Comparison of ENCODE assay signal across 11 cellular contexts in the genomic region with DNA sequence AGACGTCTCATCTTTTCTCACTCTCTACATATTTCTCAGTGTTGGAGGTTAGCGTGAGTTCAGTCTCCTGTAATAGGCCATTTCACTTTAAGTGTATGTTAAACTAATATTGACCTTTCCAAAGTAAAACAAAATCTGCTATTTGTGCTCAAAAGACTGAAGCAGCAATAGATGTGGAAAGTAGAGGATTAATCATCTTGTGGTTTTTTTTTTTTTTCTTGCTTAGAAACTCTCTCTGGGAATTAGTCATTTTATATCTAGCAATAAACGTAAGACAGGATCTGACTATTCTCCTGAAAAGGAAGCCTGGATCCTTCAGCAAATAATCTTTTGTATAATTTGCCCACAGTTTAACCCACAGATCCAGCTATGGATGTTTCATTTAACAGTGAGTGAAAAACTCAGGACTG.
DNase-seq lines count a peak whose midpoint lies in the region; ATAC-seq, FAIRE-seq and TF ChIP-seq lines count a peak whose summit lies in the region.
"Had no signal": no experiment of that assay in that cellular context is flagged by ENCODE, and none has a peak within 500 bp of the region (broad histone marks: within the 10 kb centered on the region; RNA-seq: fewer than 3 reads in every experiment).

No MANE protein-coding gene starts in this region.

- no peak overlapping the region for H2AFZ ChIP-seq in neural progenitor cell (replicated peaks)

- H3K27me3 ChIP-seq in body of pancreas = no peaks in the 10 kb centered on the region
- H3K27me3 ChIP-seq in esophagus squamous epithelium = no peaks in the 10 kb centered on the region
- H3K27me3 ChIP-seq in neural progenitor cell = no peaks in the 10 kb centered on the region
- H3K27me3 ChIP-seq: tibial nerve had no signal

- DNase-seq in A549 (ENCODE audit: low read depth in 1 of 2, low spot score in 1 of 2) (peak; percentile 43 to 66), Daoy (ENCODE audit: low read depth) (peak; percentile 36), hepatic stellate cell (ENCODE audit: low spot score) (peak; percentile 67), body of pancreas (no peak), esophagus squamous epithelium (lab: John Stamatoyannopoulos, UW) (no peak), superior temporal gyrus (ENCODE audit: extremely low spot score) (no peak), neural progenitor cell (ENCODE audit: low spot score) (no peak)
- DNase-seq in activated CD4-positive, alpha-beta memory T cell treated with anti-CD3 and anti-CD28 coated beads, Interleukin-2, amount 10 ng/mL, durations not matched to agents 7 days and 5 days = no peak
- DNase-seq: KBM-7, NCI-H524 treated with DMSO at 0.1 percent for 48 hours had no signal

- no peak overlapping the region for H3K4me3 ChIP-seq in A549
- H3K4me3 ChIP-seq in body of pancreas = no peak overlapping the region
- H3K4me3 ChIP-seq in esophagus squamous epithelium = no peak overlapping the region
- H3K4me3 ChIP-seq in neural progenitor cell = no peak overlapping the region
- H3K4me3 ChIP-seq: tibial nerve had no signal

- H3K36me3 Mint-ChIP-seq in activated CD4-positive, alpha-beta memory T cell treated with anti-CD3 and anti-CD28 coated beads, Interleukin-2, amount 10 ng/mL, durations not matched to agents 7 days and 5 days (ENCODE audit: low read depth) = peaks cover 12% of the 10 kb centered on the region
- peaks cover 49% of the 10 kb centered on the region for H3K36me3 Mint-ChIP-seq in neural progenitor cell

- peak; percentile 32 for FAIRE-seq in A549 (lab: Jason Lieb, UNC)

- POLR2A ChIA-PET in A549 (lab: Yijun Ruan, JAX) = no interaction called here
- POLR2A ChIA-PET in activated CD4-positive, alpha-beta memory T cell treated with anti-CD3 and anti-CD28 coated beads, Interleukin-2, amount 10 ng/mL, durations not matched to agents 7 days and 5 days (lab: Charles Lee) = no interaction called here

- TF ChIP-seq POLR2A in A549 (IDR thresholded peaks at IDR 0.05; ENCODE audit: low read length) = no peak
- TF ChIP-seq POLR2A in body of pancreas (IDR thresholded peaks at IDR 0.05) = no peak
- TF ChIP-seq POLR2A in esophagus squamous epithelium (IDR thresholded peaks at IDR 0.05) = no peak

- no peaks in the 10 kb centered on the region for H3K79me2 ChIP-seq in neural progenitor cell (ENCODE audit: low read depth)

- H3K9me3 Mint-ChIP-seq in activated CD4-positive, alpha-beta memory T cell treated with anti-CD3 and anti-CD28 coated beads, Interleukin-2, amount 10 ng/mL, durations not matched to agents 7 days and 5 days = peaks cover 12% of the 10 kb centered on the region
- H3K9me3 Mint-ChIP-seq in neural progenitor cell = no peaks in the 10 kb centered on the region

- peaks cover 82% of the 10 kb centered on the region for H3K4me1 ChIP-seq in A549
- no peaks in the 10 kb centered on the region for H3K4me1 ChIP-seq in body of pancreas
- peaks cover 0 to 29% (median 0%) of the 10 kb centered on the region in 3 donors for H3K4me1 ChIP-seq in esophagus squamous epithelium
- no peaks in the 10 kb centered on the region for H3K4me1 ChIP-seq in neural progenitor cell

- WGBS in A549 (ENCODE audit: missing lambda C conversion rate) = 9% methylated on average over 3 of the region's 3 CpGs
- 78 to 87% methylated on average over 3 of the region's 3 CpGs for WGBS in body of pancreas, 2 donors
- 50 to 52% methylated on average over 3 of the region's 3 CpGs for WGBS in esophagus squamous epithelium, 2 donors

- TF ChIP-seq EP300 in A549 (IDR thresholded peaks at IDR 0.05) = peak; percentile 63 to 76; a peak in 2 of 5 replicates

- no peak overlapping the region for H3K4me3 Mint-ChIP-seq in activated CD4-positive, alpha-beta memory T cell treated with anti-CD3 and anti-CD28 coated beads, Interleukin-2, amount 10 ng/mL, durations not matched to agents 7 days and 5 days
- no peak overlapping the region for H3K4me3 Mint-ChIP-seq in neural progenitor cell

- intact Hi-C loops in body of pancreas (cut with DNase I) = no loop called here
- intact Hi-C loops in esophagus squamous epithelium (cut with DNase I) = no loop called here

- H3K27ac ChIP-seq in A549 = peak overlapping the region; percentile 87 to 89
- H3K27ac ChIP-seq in body of pancreas = no peak overlapping the region
- H3K27ac ChIP-seq in esophagus squamous epithelium = peak overlapping the region in 1 of 4 donors; percentile 3
- H3K27ac ChIP-seq in neural progenitor cell = no peak overlapping the region

- H3F3A ChIP-seq in neural progenitor cell (ENCODE audit: low read depth) = no peaks in the 10 kb centered on the region

- ATAC-seq in A549 (peak; percentile 53 to 71), body of pancreas (no peak)

- H3K27ac Mint-ChIP-seq in activated CD4-positive, alpha-beta memory T cell treated with anti-CD3 and anti-CD28 coated beads, Interleukin-2, amount 10 ng/mL, durations not matched to agents 7 days and 5 days = peak overlapping the region; percentile 2
- no peak overlapping the region for H3K27ac Mint-ChIP-seq in neural progenitor cell

- H4K20me1 ChIP-seq in neural progenitor cell (ENCODE audit: low read depth) = no peaks in the 10 kb centered on the region

- CTCF ChIA-PET in A549 (lab: Yijun Ruan, JAX) = interaction anchor here (1.3 to 5.3 kb wide), 3 partner anchors 10 to 60 kb away, joined by 3 to 24 read pairs (median 5); no protein-coding TSS in a partner anchor
- CTCF ChIA-PET in activated CD4-positive, alpha-beta memory T cell treated with anti-CD3 and anti-CD28 coated beads, Interleukin-2, amount 10 ng/mL, durations not matched to agents 7 days and 5 days (lab: Charles Lee) = interaction anchor here (0.7 kb wide), 2 partner anchors 59 to 114 kb away, joined by 3 read pairs; no protein-coding TSS in a partner anchor

- TF ChIP-seq CTCF in A549 (IDR thresholded peaks at IDR 0.05) = no peak
- no peak for TF ChIP-seq CTCF in body of pancreas (IDR thresholded peaks at IDR 0.05)
- no peak for TF ChIP-seq CTCF in esophagus squamous epithelium (IDR thresholded peaks at IDR 0.05)
- no peak for TF ChIP-seq CTCF in neural progenitor cell (IDR thresholded peaks at IDR 0.05)

- H3K4me2 ChIP-seq in A549 (peak overlapping the region; percentile 49), neural progenitor cell (no peak overlapping the region)

- H3K9ac ChIP-seq in neural progenitor cell = no peak overlapping the region

- H3K4me1 Mint-ChIP-seq in activated CD4-positive, alpha-beta memory T cell treated with anti-CD3 and anti-CD28 coated beads, Interleukin-2, amount 10 ng/mL, durations not matched to agents 7 days and 5 days = peaks cover 50% of the 10 kb centered on the region
- peaks cover 4% of the 10 kb centered on the region for H3K4me1 Mint-ChIP-seq in neural progenitor cell

- peaks cover 38% of the 10 kb centered on the region for H3K27me3 Mint-ChIP-seq in activated CD4-positive, alpha-beta memory T cell treated with anti-CD3 and anti-CD28 coated beads, Interleukin-2, amount 10 ng/mL, durations not matched to agents 7 days and 5 days
- peaks cover 2% of the 10 kb centered on the region for H3K27me3 Mint-ChIP-seq in neural progenitor cell (ENCODE audit: insufficient read depth, low read depth)

- TF ChIP-seq RAD21 in A549 (conservative IDR thresholded peaks at IDR 0.05 in 1 of 2, IDR thresholded peaks at IDR 0.05 in 1 of 2) = peak; percentile 1 to 31; a peak in 1 of 5 replicates

- H3K36me3 ChIP-seq in body of pancreas (replicated peaks in 1 of 2; ENCODE audit: insufficient read depth in 1 of 2, low read depth in 2 of 2) (no peaks in the 10 kb centered on the region), esophagus squamous epithelium (peaks cover 0 to 55% (median 0%) of the 10 kb centered on the region in 3 donors), neural progenitor cell (no peaks in the 10 kb centered on the region)

- H3K9me3 ChIP-seq in A549 (no peaks in the 10 kb centered on the region), body of pancreas (no peaks in the 10 kb centered on the region), esophagus squamous epithelium (no peaks in the 10 kb centered on the region), neural progenitor cell (ENCODE audit: low read depth) (no peaks in the 10 kb centered on the region)
- H3K9me3 ChIP-seq: tibial nerve had no signal

TF ChIP-seq in A549, 52 proteins besides CTCF, POLR2A, EP300 and RAD21 (continues in another document):
- TF ChIP-seq JUN (IDR thresholded peaks at IDR 0.05) (peak; percentile 22 to 75; a peak in 2 of 5 replicates), PHF8 (IDR thresholded peaks at IDR 0.05; ENCODE audit: borderline replicate concordance, low read depth) (no peak), FOSL2 (IDR thresholded peaks at IDR 0.05) (peak; percentile 69), FOSL2 (CRISPR knock-in tag; IDR thresholded peaks at IDR 0.05) (peak; percentile 66), GATA3 (IDR thresholded peaks at IDR 0.05; ENCODE audit: borderline replicate concordance) (peak; percentile 79; the same call in 1 of the 2 replicates), RFX5 (IDR thresholded peaks at IDR 0.05) (no peak), CEBPB (IDR thresholded peaks at IDR 0.05) (peak; percentile 38 to 61; a peak in 2 of 4 replicates), ZFP36 (IDR thresholded peaks at IDR 0.05; ENCODE audit: borderline replicate concordance, partially characterized antibody) (no peak), SMC3 (IDR thresholded peaks at IDR 0.05) (peak; percentile 19; the same call in 1 of the 3 replicates), JUNB (IDR thresholded peaks at IDR 0.05) (peak; percentile 89), NFE2L2 (conservative IDR thresholded peaks at IDR 0.05; ENCODE audit: low read length) (no peak)
- TF ChIP-seq, protein P1, sequence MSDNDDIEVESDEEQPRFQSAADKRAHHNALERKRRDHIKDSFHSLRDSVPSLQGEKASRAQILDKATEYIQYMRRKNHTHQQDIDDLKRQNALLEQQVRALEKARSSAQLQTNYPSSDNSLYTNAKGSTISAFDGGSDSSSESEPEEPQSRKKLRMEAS (IDR thresholded peaks at IDR 0.05) = peak; percentile 51
- TF ChIP-seq, protein P2, sequence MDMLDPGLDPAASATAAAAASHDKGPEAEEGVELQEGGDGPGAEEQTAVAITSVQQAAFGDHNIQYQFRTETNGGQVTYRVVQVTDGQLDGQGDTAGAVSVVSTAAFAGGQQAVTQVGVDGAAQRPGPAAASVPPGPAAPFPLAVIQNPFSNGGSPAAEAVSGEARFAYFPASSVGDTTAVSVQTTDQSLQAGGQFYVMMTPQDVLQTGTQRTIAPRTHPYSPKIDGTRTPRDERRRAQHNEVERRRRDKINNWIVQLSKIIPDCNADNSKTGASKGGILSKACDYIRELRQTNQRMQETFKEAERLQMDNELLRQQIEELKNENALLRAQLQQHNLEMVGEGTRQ (IDR thresholded peaks at IDR 0.05) = no peak

Comparison
In these comparisons a context has a peak if more than half of its experiments do, and no peak if none do; other contexts are left out.
1. DNase-seq: peak in A549 (2 of 2), Daoy (single experiment) and hepatic stellate cell (single experiment); none in activated CD4-positive, alpha-beta memory T cell treated with anti-CD3 and anti-CD28 coated beads, Interleukin-2, amount 10 ng/mL, durations not matched to agents 7 days and 5 days (single experiment), body of pancreas (0 of 4), esophagus squamous epithelium (single experiment), superior temporal gyrus (single experiment) and neural progenitor cell (single experiment).
2. H3K27ac ChIP-seq: peak in A549 (2 of 2); none in body of pancreas (0 of 4) and neural progenitor cell (single experiment).